In genomic region chr2:36812196-36812595, GRCh38 we compare ENCODE assay signal across 14 cellular contexts.
DNase-seq lines count a peak whose midpoint lies in the region; ATAC-seq, FAIRE-seq and TF ChIP-seq lines count a peak whose summit lies in the region.
"Had no signal": no experiment of that assay in that cellular context is flagged by ENCODE, and none has a peak within 500 bp of the region (broad histone marks: within the 10 kb centered on the region; RNA-seq: fewer than 3 reads in every experiment).

No MANE protein-coding gene starts in this region.

- no peaks in the 10 kb centered on the region for H3K79me2 ChIP-seq in keratinocyte (ENCODE audit: control insufficient read depth, insufficient read depth, low read length)

- no peak overlapping the region for H2AFZ ChIP-seq in keratinocyte (ENCODE audit: control insufficient read depth, low read length)

- in situ Hi-C loops in KBM-7 (cut with MboI; ENCODE audit: low pct_unique_long_range_greater_than_20kb, low sequenced_read_pairs) = no loop called here

- no peaks in the 10 kb centered on the region for H3K9me3 Mint-ChIP-seq in HFFc6
- H3K9me3 Mint-ChIP-seq: CD8-positive, alpha-beta memory T cell had no signal

- H3K4me3 ChIP-seq in keratinocyte (ENCODE audit: control insufficient read depth in 2 of 3, extremely low read depth in 1 of 3, insufficient read depth in 2 of 3, low read depth in 1 of 3, low read length in 3 of 3) = no peak overlapping the region

- peaks cover 4% of the 10 kb centered on the region for H3K4me1 ChIP-seq in keratinocyte (ENCODE audit: control insufficient read depth, extremely low read depth, insufficient read depth, low read length)

- no peak overlapping the region for H3K4me3 Mint-ChIP-seq in HFFc6
- H3K4me3 Mint-ChIP-seq: CD8-positive, alpha-beta memory T cell had no signal

- H3K27ac ChIP-seq in C4-2B (no peak overlapping the region), keratinocyte (ENCODE audit: control insufficient read depth, insufficient read depth, low read length) (no peak overlapping the region)

- H3K9ac ChIP-seq in keratinocyte (ENCODE audit: control insufficient read depth, extremely low read depth, insufficient read depth, low read length) = no peak overlapping the region

- no peak overlapping the region for H3K4me2 ChIP-seq in keratinocyte (ENCODE audit: control insufficient read depth, extremely low read depth, insufficient read depth, low read depth, low read length)

- dilution Hi-C loops in keratinocyte (cut with MboI; ENCODE audit: extremely low pct_ligation_motif_present, low sequenced_read_pairs) = no loop called here

- ATAC-seq in HG03175 (IDR thresholded peaks at IDR 0.05; ENCODE audit: unreplicated experiment) = no peak

- H3K27me3 Mint-ChIP-seq in HFFc6 (ENCODE audit: insufficient read depth) = peaks cover 4% of the 10 kb centered on the region

- H3K36me3 ChIP-seq in keratinocyte (ENCODE audit: control insufficient read depth in 2 of 2, extremely low read depth in 1 of 2, insufficient read depth in 2 of 2, low read length in 2 of 2) = no peaks in the 10 kb centered on the region

- H3K27me3 ChIP-seq in keratinocyte (ENCODE audit: control insufficient read depth, extremely low read depth, insufficient read depth, low read length) = no peaks in the 10 kb centered on the region

- no peaks in the 10 kb centered on the region for H3K9me3 ChIP-seq in keratinocyte (ENCODE audit: control insufficient read depth, low read depth, low read length)

- DNase-seq in HFFc6 (no peak), amniotic epithelial cell (ENCODE audit: low read depth) (peak; percentile 2), keratinocyte (ENCODE audit: low read depth, low spot score) (no peak), cerebellar nuclear complex (lab: John Stamatoyannopoulos, UW) (no peak), KBM-7 (no peak), KG1 (lab: John Stamatoyannopoulos, UW) (no peak)
- DNase-seq: activated CD4-positive, alpha-beta T cell treated with anti-CD3 and anti-CD28 coated beads for 4 hours; activated naive CD4-positive, alpha-beta T cell treated with anti-CD3 and anti-CD28 coated beads, Interleukin-2, amount 50 U/mL, for 16 hours; CD8-positive, alpha-beta memory T cell; effector memory CD4-positive, alpha-beta T cell; NCI-H146; stimulated activated CD4-positive, alpha-beta T cell treated with anti-CD3 and anti-CD28 coated beads, Interleukin-2, amount 100 ng/mL, for 48 hours had no signal

- no peaks in the 10 kb centered on the region for H3K9me1 ChIP-seq in keratinocyte (ENCODE audit: control insufficient read depth, extremely low read depth, insufficient read depth, low read length)

- no peak overlapping the region for H3K27ac Mint-ChIP-seq in HFFc6
- H3K27ac Mint-ChIP-seq: CD8-positive, alpha-beta memory T cell had no signal

- no peak for FAIRE-seq in keratinocyte (lab: Jason Lieb, UNC)

- peak; percentile 32 for TF ChIP-seq CTCF in C4-2B (conservative IDR thresholded peaks at IDR 0.05)
- peak; percentile 52 for TF ChIP-seq CTCF in HFFc6 (IDR thresholded peaks at IDR 0.05)
- peak in 2 of 3 experiments; percentile 28 to 38 for TF ChIP-seq CTCF in keratinocyte (optimal IDR thresholded peaks at IDR 0.05 in 1 of 3, IDR thresholded peaks at IDR 0.05 in 1 of 3, conservative IDR thresholded peaks at IDR 0.05 in 1 of 3; ENCODE audit: extremely low read depth in 1 of 3, insufficient read depth in 2 of 3, low read length in 3 of 3)

- peaks cover 6% of the 10 kb centered on the region; the same call in 1 of the 2 replicates for H3K4me1 Mint-ChIP-seq in HFFc6 (ENCODE audit: low read depth)

- no peaks in the 10 kb centered on the region for H3K36me3 Mint-ChIP-seq in HFFc6 (ENCODE audit: low read depth)
- H3K36me3 Mint-ChIP-seq: CD8-positive, alpha-beta memory T cell had no signal

- H4K20me1 ChIP-seq in keratinocyte (ENCODE audit: control insufficient read depth, extremely low read depth, insufficient read depth, low read length) = no peaks in the 10 kb centered on the region
